Comparison of ENCODE assay signal across 13 cellular contexts in genomic region chr12:94230357-94230905, GRCh38.
DNase-seq lines count a peak whose midpoint lies in the region; ATAC-seq and TF ChIP-seq lines count a peak whose summit lies in the region.
"Had no signal": no experiment of that assay in that cellular context is flagged by ENCODE, and none has a peak within 500 bp of the region (broad histone marks: within the 10 kb centered on the region; RNA-seq: fewer than 3 reads in every experiment).

No MANE protein-coding gene starts in this region.

- no peak for TF ChIP-seq CTCF in mucosa of descending colon (IDR thresholded peaks at IDR 0.05)

- ATAC-seq in HG02610 (IDR thresholded peaks at IDR 0.05; ENCODE audit: unreplicated experiment): peak; percentile 85
- ATAC-seq in T-cell (replicated peaks in 1 of 4): peak; percentile 40 to 81 (median 66)
- ATAC-seq in mucosa of descending colon: peak; percentile 29

- H3K4me3 ChIP-seq in mucosa of descending colon: no peak overlapping the region
- H3K4me3 ChIP-seq: Peyer's patch had no signal

- peak overlapping the region; percentile 16 for H3K4me3 Mint-ChIP-seq in T-helper 1 cell treated with Interleukin-12 subunit alpha and Interleukin-12 subunit beta and Interleukin-4 antibody, amounts not matched to agents 30 μg/mL and 1 μg/mL, for 36 hours
- peak overlapping the region in 1 of 3 donors; percentile 49 for H3K4me3 Mint-ChIP-seq in T-cell

- DNase-seq in T-helper 1 cell: no peak
- no peak for DNase-seq in T-cell
- no peak for DNase-seq in mucosa of descending colon
- DNase-seq in ACHN: no peak
- DNase-seq in HEK293T (ENCODE audit: extremely low spot score): no peak
- DNase-seq in AG08396 (ENCODE audit: low spot score): no peak
- DNase-seq: 8988T; activated CD4-positive, alpha-beta T cell treated with anti-CD3 and anti-CD28 coated beads for 4 hours; mesendoderm; NCI-H1105 treated with DMSO at 0.1 percent for 48 hours; Peyer's patch had no signal

- H3K27ac Mint-ChIP-seq in T-helper 1 cell treated with Interleukin-12 subunit alpha and Interleukin-12 subunit beta and Interleukin-4 antibody, amounts not matched to agents 30 μg/mL and 1 μg/mL, for 36 hours: no peak overlapping the region
- peak overlapping the region; percentile 74 to 83 for H3K27ac Mint-ChIP-seq in T-cell

- H3K36me3 Mint-ChIP-seq in T-helper 1 cell treated with Interleukin-12 subunit alpha and Interleukin-12 subunit beta and Interleukin-4 antibody, amounts not matched to agents 30 μg/mL and 1 μg/mL, for 36 hours (ENCODE audit: low read depth): peaks cover 55% of the 10 kb centered on the region
- peaks cover 51% of the 10 kb centered on the region for H3K36me3 Mint-ChIP-seq in T-cell

- no peaks in the 10 kb centered on the region for H3K36me3 ChIP-seq in mucosa of descending colon (ENCODE audit: low read depth)
- H3K36me3 ChIP-seq: Peyer's patch had no signal

- H3K9me3 Mint-ChIP-seq in T-helper 1 cell treated with Interleukin-12 subunit alpha and Interleukin-12 subunit beta and Interleukin-4 antibody, amounts not matched to agents 30 μg/mL and 1 μg/mL, for 36 hours: no peaks in the 10 kb centered on the region
- no peaks in the 10 kb centered on the region for H3K9me3 Mint-ChIP-seq in T-cell

- intact Hi-C loops in mucosa of descending colon (cut with DNase I, micrococcal nuclease): no loop called here

- in situ Hi-C loops in ACHN (cut with HindIII; ENCODE audit: low pct_ligation_motif_present, low pct_unique_long_range_greater_than_20kb, low sequenced_read_pairs): no loop called here

- peaks cover 6% of the 10 kb centered on the region for H3K4me1 Mint-ChIP-seq in T-helper 1 cell treated with Interleukin-12 subunit alpha and Interleukin-12 subunit beta and Interleukin-4 antibody, amounts not matched to agents 30 μg/mL and 1 μg/mL, for 36 hours (ENCODE audit: low read depth)
- H3K4me1 Mint-ChIP-seq in T-cell: peaks cover 17 to 22% (median 18%) of the 10 kb centered on the region in 3 donors

- POLR2A ChIA-PET in T-cell (lab: Charles Lee): no interaction called here
- POLR2A ChIA-PET in HEK293T (lab: Yijun Ruan, JAX): no interaction called here

- H3K4me1 ChIP-seq in mucosa of descending colon (ENCODE audit: low read depth): no peaks in the 10 kb centered on the region
- H3K4me1 ChIP-seq: Peyer's patch had no signal

- no peaks in the 10 kb centered on the region for H3K27me3 Mint-ChIP-seq in T-helper 1 cell treated with Interleukin-12 subunit alpha and Interleukin-12 subunit beta and Interleukin-4 antibody, amounts not matched to agents 30 μg/mL and 1 μg/mL, for 36 hours (ENCODE audit: low read depth)
- H3K27me3 Mint-ChIP-seq in T-cell: no peaks in the 10 kb centered on the region

- H3K9me3 ChIP-seq in mucosa of descending colon: no peaks in the 10 kb centered on the region
- H3K9me3 ChIP-seq: Peyer's patch had no signal

- CTCF ChIA-PET in T-cell (lab: Charles Lee): no interaction called here
- CTCF ChIA-PET in HEK293T (lab: Yijun Ruan, JAX): no interaction called here

TF ChIP-seq in HEK293T, 16 proteins besides CTCF, POLR2A, EP300 and RAD21:
- TF ChIP-seq L3MBTL2 (conservative IDR thresholded peaks at IDR 0.05): no peak
- no peak for TF ChIP-seq SUZ12 (IDR thresholded peaks at IDR 0.05)
- TF ChIP-seq ARNT (IDR thresholded peaks at IDR 0.05): no peak
- TF ChIP-seq SP1 (IDR thresholded peaks at IDR 0.05): no peak
- no peak for TF ChIP-seq LEF1 (IDR thresholded peaks at IDR 0.05; ENCODE audit: borderline replicate concordance)
- no peak for TF ChIP-seq NFRKB (IDR thresholded peaks at IDR 0.05)
- TF ChIP-seq TARDBP (IDR thresholded peaks at IDR 0.05): no peak
- TF ChIP-seq FOXK2 (IDR thresholded peaks at IDR 0.05): no peak
- no peak for TF ChIP-seq BHLHE40 (IDR thresholded peaks at IDR 0.05; ENCODE audit: borderline replicate concordance)
- TF ChIP-seq ZNF384 (IDR thresholded peaks at IDR 0.05): no peak
- TF ChIP-seq CTBP1 (IDR thresholded peaks at IDR 0.05; ENCODE audit: borderline replicate concordance): no peak
- no peak for TF ChIP-seq HDGF (IDR thresholded peaks at IDR 0.05; ENCODE audit: borderline replicate concordance)
- no peak for TF ChIP-seq PKNOX1 (IDR thresholded peaks at IDR 0.05)
- no peak for TF ChIP-seq FOXM1 (IDR thresholded peaks at IDR 0.05; ENCODE audit: borderline replicate concordance)

Comparison
In these comparisons a context has a peak if more than half of its experiments do, and no peak if none do; other contexts are left out.
1. ATAC-seq: peak in every context shown above with its lines; median percentile 85 in HG02610; 66 in T-cell; 29 in mucosa of descending colon.